1 cellular context compared by ENCODE assay signal in genomic region chr17:42561908-42562844, GRCh38.
TF ChIP-seq lines count a peak whose summit lies in the region.

COASY (plus strand) TSS chr17:42562148; CDS start chr17:42562623, 475 bp downstream.

TF ChIP-seq in K562, 482 proteins besides CTCF, POLR2A, EP300 and RAD21 (continued from another document and continues in another):
- TF ChIP-seq TRIM24 (IDR thresholded peaks at IDR 0.05) = no peak; a peak in 1 of 4 replicates
- no peak for TF ChIP-seq MYNN (IDR thresholded peaks at IDR 0.05)
- no peak for TF ChIP-seq MYNN (CRISPR knock-in tag; IDR thresholded peaks at IDR 0.05)
- TF ChIP-seq TCF7 (IDR thresholded peaks at IDR 0.05; ENCODE audit: borderline replicate concordance) = no peak
- no peak for TF ChIP-seq NFE2L1 (tag; IDR thresholded peaks at IDR 0.05; ENCODE audit: borderline replicate concordance, low read depth)
- no peak for TF ChIP-seq ZNF445 (CRISPR knock-in tag; IDR thresholded peaks at IDR 0.05; ENCODE audit: low read depth)
- TF ChIP-seq MTA3 (IDR thresholded peaks at IDR 0.05; ENCODE audit: borderline replicate concordance) = peak; percentile 99
- peak; percentile 44; the same call in 1 of the 2 replicates for TF ChIP-seq KLF1 (tag; IDR thresholded peaks at IDR 0.05)
- no peak for TF ChIP-seq BACH1 (tag; IDR thresholded peaks at IDR 0.05)
- no peak for TF ChIP-seq ZC3H8 (IDR thresholded peaks at IDR 0.05)
- no peak for TF ChIP-seq ZNF507 (tag; conservative IDR thresholded peaks at IDR 0.05)
- no peak for TF ChIP-seq MCM2 (IDR thresholded peaks at IDR 0.05; ENCODE audit: low read depth)
- TF ChIP-seq ZNF407 (IDR thresholded peaks at IDR 0.05; ENCODE audit: low read depth) = peak; percentile 99
- TF ChIP-seq L3MBTL2 (IDR thresholded peaks at IDR 0.05) = peak; percentile 36
- TF ChIP-seq HMBOX1 (IDR thresholded peaks at IDR 0.05) = peak; percentile 73; the same call in 1 of the 2 replicates
- TF ChIP-seq MAFK (IDR thresholded peaks at IDR 0.05; ENCODE audit: low read length) = 0 out of 2 replicates have a peak, but pooled peaks have one; percentile 25
- TF ChIP-seq HNRNPL (IDR thresholded peaks at IDR 0.05; ENCODE audit: low read depth, low read length) = no peak
- TF ChIP-seq STAT5A (IDR thresholded peaks at IDR 0.05; ENCODE audit: borderline replicate concordance, low read length) = no peak
- no peak for TF ChIP-seq ZNF717 (CRISPR knock-in tag; IDR thresholded peaks at IDR 0.05)
- TF ChIP-seq ZNF561 (CRISPR knock-in tag; conservative IDR thresholded peaks at IDR 0.05) = no peak
- TF ChIP-seq ZBTB43 (CRISPR knock-in tag; IDR thresholded peaks at IDR 0.05) = no peak
- no peak for TF ChIP-seq ZNF77 (CRISPR knock-in tag; IDR thresholded peaks at IDR 0.05)
- 0 out of 2 replicates have a peak, but pooled peaks have one; percentile 73 for TF ChIP-seq TOE1 (IDR thresholded peaks at IDR 0.05; ENCODE audit: borderline replicate concordance)
- no peak for TF ChIP-seq TOE1 (CRISPR knock-in tag; IDR thresholded peaks at IDR 0.05; ENCODE audit: borderline replicate concordance, low read depth)
- TF ChIP-seq TEAD1 (CRISPR knock-in tag; IDR thresholded peaks at IDR 0.05) = no peak
- TF ChIP-seq KLF6 (CRISPR knock-in tag; IDR thresholded peaks at IDR 0.05; ENCODE audit: borderline replicate concordance) = peak; percentile 17; the same call in 1 of the 2 replicates
- no peak for TF ChIP-seq ARID3A (IDR thresholded peaks at IDR 0.05; ENCODE audit: borderline replicate concordance, low read depth, low read length)
- no peak for TF ChIP-seq ZNF140 (CRISPR knock-in tag; IDR thresholded peaks at IDR 0.05)
- TF ChIP-seq ATF3 (IDR thresholded peaks at IDR 0.05) = peak; percentile 37; the same call in 1 of the 2 replicates
- no peak for TF ChIP-seq ATF3 (CRISPR knock-in tag; conservative IDR thresholded peaks at IDR 0.05)
- TF ChIP-seq TEAD4 (IDR thresholded peaks at IDR 0.05; ENCODE audit: low read length) = no peak; the same call in 1 of the 2 replicates
- no peak for TF ChIP-seq TEAD4 (CRISPR knock-in tag; IDR thresholded peaks at IDR 0.05; ENCODE audit: borderline replicate concordance)
- TF ChIP-seq ZBTB34 (CRISPR knock-in tag; IDR thresholded peaks at IDR 0.05) = no peak
- no peak for TF ChIP-seq ZNF217 (CRISPR knock-in tag; IDR thresholded peaks at IDR 0.05)
- no peak for TF ChIP-seq ZNF830 (CRISPR knock-in tag; IDR thresholded peaks at IDR 0.05)
- TF ChIP-seq KDM5B (IDR thresholded peaks at IDR 0.05; ENCODE audit: insufficient replicate concordance, low read depth, low read length) = no peak
- TF ChIP-seq MEF2D (tag; conservative IDR thresholded peaks at IDR 0.05; ENCODE audit: low read depth) = no peak
- 0 out of 2 replicates have a peak, but pooled peaks have one; percentile 9 for TF ChIP-seq DPF2 (IDR thresholded peaks at IDR 0.05)
- no peak for TF ChIP-seq ERF (CRISPR knock-in tag; IDR thresholded peaks at IDR 0.05)
- no peak for TF ChIP-seq RUNX1 (IDR thresholded peaks at IDR 0.05; ENCODE audit: low read depth)
- no peak for TF ChIP-seq ZNF655 (CRISPR knock-in tag; IDR thresholded peaks at IDR 0.05)
- no peak for TF ChIP-seq ZNF740 (CRISPR knock-in tag; IDR thresholded peaks at IDR 0.05)
- no peak for TF ChIP-seq ZNF740 (tag; IDR thresholded peaks at IDR 0.05)
